12 cellular contexts compared by ENCODE assay signal in the genomic region with DNA sequence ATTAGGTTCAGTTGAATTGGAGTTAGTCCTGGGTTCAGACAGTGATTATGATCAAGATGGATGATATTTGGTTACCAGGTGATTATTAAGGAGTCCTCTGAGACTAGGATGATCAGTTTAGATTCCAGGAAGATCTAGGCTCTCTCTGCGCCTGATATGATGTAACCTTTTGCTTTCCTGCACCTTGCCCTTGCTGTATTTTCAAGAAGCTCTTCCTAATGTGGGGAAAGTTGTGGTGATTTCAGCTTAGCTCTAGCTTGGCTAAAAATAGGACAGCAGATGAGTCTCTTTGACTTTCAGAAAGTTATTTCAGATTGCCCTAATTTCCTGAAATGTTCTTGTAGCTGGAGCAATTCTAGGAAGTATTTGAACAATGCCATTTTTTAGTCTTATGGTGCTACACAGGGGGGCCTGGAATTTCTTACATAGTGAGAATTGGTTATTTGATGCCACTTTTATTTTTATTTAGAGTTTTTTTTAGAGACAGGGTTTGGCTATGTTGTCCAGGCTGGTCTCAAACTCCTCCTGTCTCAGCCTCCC. TPM values are rescaled to one million over a fixed set of nuclear protein-coding genes. Genes with fewer than 3 reads are reported as not detected.
A peak's percentile ranks its signal among the peaks of the same experiment; 100 is the strongest.
DNase-seq lines count a peak whose midpoint lies in the region; ATAC-seq, FAIRE-seq and TF ChIP-seq lines count a peak whose summit lies in the region.
"Had no signal": no experiment of that assay in that cellular context is flagged by ENCODE, and none has a peak within 500 bp of the region (broad histone marks: within the 10 kb centered on the region; RNA-seq: fewer than 3 reads in every experiment).

No MANE protein-coding gene starts in this region.

- BruUV-seq in PC-9 (replicated peaks; lab: Mats Ljungman, UMichigan): no TSS peak

- FAIRE-seq in small intestine (lab: Jason Lieb, UNC): no peak

- ATAC-seq in activated CD4-positive, alpha-beta T cell treated with anti-CD3 and anti-CD28 coated beads for 36 hours: no peak

- H3K79me2 ChIP-seq in PC-9 (ENCODE audit: low read depth): peaks cover 81% of the 10 kb centered on the region

- no peaks in the 10 kb centered on the region; the same call in 1 of the 2 replicates for H4K20me1 ChIP-seq in PC-9 (ENCODE audit: insufficient read depth)

- peak overlapping the region; percentile 45 for H3K27ac Mint-ChIP-seq in activated CD4-positive, alpha-beta T cell treated with anti-CD3 and anti-CD28 coated beads for 36 hours
- peak overlapping the region; percentile 46 for H3K27ac Mint-ChIP-seq in glutamatergic neuron (ENCODE audit: unreplicated experiment)

- CTCF ChIA-PET in activated CD4-positive, alpha-beta T cell treated with anti-CD3 and anti-CD28 coated beads for 36 hours (lab: Charles Lee): interaction anchor here (0.9 kb wide), 1 partner anchor 46 kb away, joined by 3 read pairs; no protein-coding TSS in a partner anchor
- CTCF ChIA-PET in PC-9 (lab: Charles Lee): no interaction called here

- peaks cover 31% of the 10 kb centered on the region for H3K4me1 ChIP-seq in PC-9 (replicated peaks; ENCODE audit: insufficient read depth)
- peaks cover 5 to 6% of the 10 kb centered on the region in 2 donors for H3K4me1 ChIP-seq in small intestine (ENCODE audit: control insufficient read depth in 2 of 2, insufficient read depth in 1 of 2, low read depth in 1 of 2, low read length in 1 of 2)
- H3K4me1 ChIP-seq in ascending aorta: peaks cover 0 to 23% of the 10 kb centered on the region in 2 donors

- TF ChIP-seq CTCF in PC-9 (conservative IDR thresholded peaks at IDR 0.05) (no peak), glutamatergic neuron (IDR thresholded peaks at IDR 0.05; ENCODE audit: partially characterized antibody, unreplicated experiment) (no peak), brain microvascular endothelial cell (IDR thresholded peaks at IDR 0.05; ENCODE audit: low read depth, low read length, missing control alignments) (no peak), ascending aorta (IDR thresholded peaks at IDR 0.05) (no peak)

- H3K36me3 ChIP-seq in PC-9 (ENCODE audit: low read depth) (no peaks in the 10 kb centered on the region), small intestine (ENCODE audit: control insufficient read depth in 2 of 2, insufficient read depth in 2 of 2, low read length in 2 of 2) (peaks cover 0 to 2% of the 10 kb centered on the region in 2 donors), brain microvascular endothelial cell (replicated peaks) (no peaks in the 10 kb centered on the region), ascending aorta (no peaks in the 10 kb centered on the region)
- H3K36me3 ChIP-seq: colonic mucosa had no signal

- H3K27ac ChIP-seq in PC-9 (no peak overlapping the region), small intestine (ENCODE audit: low read depth in 1 of 2, low read length in 1 of 2) (no peak overlapping the region), brain microvascular endothelial cell (no peak overlapping the region), ascending aorta (no peak overlapping the region)
- H3K27ac ChIP-seq: colonic mucosa had no signal

- intact Hi-C loops in activated CD4-positive, alpha-beta T cell treated with anti-CD3 and anti-CD28 coated beads for 36 hours (cut with DNase I, micrococcal nuclease): loop anchor here in 1 of 2 experiments (10.0 kb wide), 1 partner anchor 441 kb away; no protein-coding TSS in a partner anchor
- intact Hi-C loops in PC-9 (cut with micrococcal nuclease; ENCODE audit: unreplicated experiment): no loop called here
- intact Hi-C loops in ascending aorta (cut with DNase I): no loop called here

- H3K27me3 Mint-ChIP-seq in activated CD4-positive, alpha-beta T cell treated with anti-CD3 and anti-CD28 coated beads for 36 hours: no peaks in the 10 kb centered on the region
- H3K27me3 Mint-ChIP-seq in glutamatergic neuron (ENCODE audit: unreplicated experiment): peaks cover 13% of the 10 kb centered on the region

- H3F3A ChIP-seq in PC-9 (ENCODE audit: insufficient read depth, low read depth): peaks cover 21% of the 10 kb centered on the region

- peak overlapping the region; percentile 89 for H3K4me2 ChIP-seq in PC-9

- no peaks in the 10 kb centered on the region for H3K9me2 ChIP-seq in PC-9 (ENCODE audit: insufficient read depth)

- peaks cover 68% of the 10 kb centered on the region for H3K4me1 Mint-ChIP-seq in activated CD4-positive, alpha-beta T cell treated with anti-CD3 and anti-CD28 coated beads for 36 hours
- peaks cover 23% of the 10 kb centered on the region for H3K4me1 Mint-ChIP-seq in glutamatergic neuron (ENCODE audit: low read depth, unreplicated experiment)

- H3K36me3 Mint-ChIP-seq in activated CD4-positive, alpha-beta T cell treated with anti-CD3 and anti-CD28 coated beads for 36 hours (ENCODE audit: low read depth): peaks cover 19% of the 10 kb centered on the region
- H3K36me3 Mint-ChIP-seq in glutamatergic neuron (ENCODE audit: unreplicated experiment): no peaks in the 10 kb centered on the region

- H3K9me3 Mint-ChIP-seq in activated CD4-positive, alpha-beta T cell treated with anti-CD3 and anti-CD28 coated beads for 36 hours (ENCODE audit: low read depth): no peaks in the 10 kb centered on the region
- H3K9me3 Mint-ChIP-seq in glutamatergic neuron (ENCODE audit: unreplicated experiment): peaks cover 13% of the 10 kb centered on the region

- WGBS in small intestine, 3 donors: 26 to 27% (median 26%) methylated on average over 1 of the region's 1 CpG

- POLR2A ChIA-PET in activated CD4-positive, alpha-beta T cell treated with anti-CD3 and anti-CD28 coated beads for 36 hours (lab: Charles Lee): no interaction called here
- POLR2A ChIA-PET in PC-9 (lab: Charles Lee; ENCODE audit: unreplicated experiment): no interaction called here

- DNase-seq in activated CD4-positive, alpha-beta T cell treated with anti-CD3 and anti-CD28 coated beads for 36 hours: no peak
- no peak for DNase-seq in activated CD4-positive, alpha-beta T cell treated with anti-CD3 and anti-CD28 coated beads, Interleukin-2, amount 50 U/mL, for 1 hour
- no peak for DNase-seq in PC-9
- no peak for DNase-seq in glutamatergic neuron
- DNase-seq in small intestine: peak; percentile 55
- no peak for DNase-seq in brain microvascular endothelial cell
- no peak for DNase-seq in activated CD4-positive, alpha-beta T cell treated with anti-CD3 and anti-CD28 coated beads, Interleukin-2, amount 50 U/mL, for 48 hours
- no peak for DNase-seq in ascending aorta (ENCODE audit: low spot score in 2 of 2)
- DNase-seq: colonic mucosa, GOT3, islet precursor cell, NCI-H1436 had no signal

- H2AFZ ChIP-seq in PC-9: no peak overlapping the region

- H3K4me3 Mint-ChIP-seq in activated CD4-positive, alpha-beta T cell treated with anti-CD3 and anti-CD28 coated beads for 36 hours: no peak overlapping the region
- peak overlapping the region; percentile 82 for H3K4me3 Mint-ChIP-seq in glutamatergic neuron (ENCODE audit: unreplicated experiment)

- H3K27me3 ChIP-seq in PC-9 (ENCODE audit: insufficient read depth, low read depth) (no peaks in the 10 kb centered on the region), small intestine (ENCODE audit: control insufficient read depth in 2 of 2, insufficient read depth in 2 of 2, low read length in 2 of 2) (no peaks in the 10 kb centered on the region), brain microvascular endothelial cell (replicated peaks) (no peaks in the 10 kb centered on the region), ascending aorta (no peaks in the 10 kb centered on the region)
- H3K27me3 ChIP-seq: colonic mucosa had no signal

- in situ Hi-C loops in brain microvascular endothelial cell (cut with HindIII; ENCODE audit: low pct_ligation_motif_present, low sequenced_read_pairs): no loop called here

- no peaks in the 10 kb centered on the region for H3K9me3 ChIP-seq in PC-9 (ENCODE audit: insufficient read depth, low read depth)
- H3K9me3 ChIP-seq in small intestine (ENCODE audit: control insufficient read depth, low read depth): no peaks in the 10 kb centered on the region
- H3K9me3 ChIP-seq in ascending aorta: no peaks in the 10 kb centered on the region
- H3K9me3 ChIP-seq: colonic mucosa had no signal

- no peak overlapping the region for H3K4me3 ChIP-seq in PC-9
- H3K4me3 ChIP-seq in small intestine (ENCODE audit: low read depth in 1 of 2, low read length in 2 of 2): peak overlapping the region in 1 of 2 donors; percentile 8
- no peak overlapping the region for H3K4me3 ChIP-seq in brain microvascular endothelial cell (ENCODE audit: low read depth, low read length)
- no peak overlapping the region for H3K4me3 ChIP-seq in ascending aorta
- H3K4me3 ChIP-seq: colonic mucosa had no signal

RNA-seq across cellular contexts. Expression of gene LCOR, which starts 3.8 kb away (rescaled TPM):
- total RNA-seq in activated CD4-positive, alpha-beta T cell treated with anti-CD3 and anti-CD28 coated beads for 36 hours: 10 to 100 TPM; 22.0 to 23.4 TPM
- total RNA-seq in PC-9 (2021): 28.1 and 36.4 TPM in 2 replicates
- 132 TPM for total RNA-seq in glutamatergic neuron (ENCODE audit: unreplicated experiment)
- 10 to 100 TPM in 1 of 3 donors, 1 to 10 TPM in 2; 7.0 to 11.0 (median 8.1) TPM for polyA plus RNA-seq in small intestine
- total RNA-seq in ascending aorta: 7.5 TPM
